Comparison of ENCODE assay signal across 14 cellular contexts in genomic region chr1:20168547-20169491, GRCh38. TPM values are rescaled to one million over a fixed set of nuclear protein-coding genes. Genes with fewer than 3 reads are reported as not detected.
DNase-seq lines count a peak whose midpoint lies in the region; ATAC-seq and TF ChIP-seq lines count a peak whose summit lies in the region.
"Had no signal": no experiment of that assay in that cellular context is flagged by ENCODE, and none has a peak within 500 bp of the region (broad histone marks: within the 10 kb centered on the region; RNA-seq: fewer than 3 reads in every experiment).

No MANE protein-coding gene starts in this region.

- no peak for TF ChIP-seq EP300 in SK-N-SH (IDR thresholded peaks at IDR 0.05; ENCODE audit: borderline replicate concordance in 1 of 2, low read depth in 1 of 2, low read length in 1 of 2)

- H3K9me2 ChIP-seq in SK-N-SH = no peaks in the 10 kb centered on the region

- no peak overlapping the region for H2AFZ ChIP-seq in SK-N-SH (ENCODE audit: low read depth)

- no peak overlapping the region for H3K4me2 ChIP-seq in SK-N-SH

- no peaks in the 10 kb centered on the region for H3K79me2 ChIP-seq in SK-N-SH (ENCODE audit: insufficient read depth)

- H4K20me1 ChIP-seq in SK-N-SH (ENCODE audit: insufficient read depth) = no peaks in the 10 kb centered on the region

- ATAC-seq in SK-N-SH treated with all-trans-retinoic acid at 6 μM for 48 hours = no peak
- ATAC-seq: CD8-positive, alpha-beta T cell had no signal

- H3K9me3 ChIP-seq in SK-N-SH = no peaks in the 10 kb centered on the region
- H3K9me3 ChIP-seq: BE2C had no signal

- H3K36me3 ChIP-seq in SK-N-SH (replicated peaks in 1 of 2; ENCODE audit: control insufficient read depth in 1 of 2, insufficient read depth in 2 of 2, low read length in 1 of 2) = no peaks in the 10 kb centered on the region
- H3K36me3 ChIP-seq: BE2C had no signal

- DNase-seq in SK-N-SH = peak; percentile 59
- DNase-seq in left kidney (ENCODE audit: low read depth, low spot score) = peak; percentile 93
- no peak for DNase-seq in D341Med (ENCODE audit: low spot score)
- no peak for DNase-seq in SHP77 (lab: John Stamatoyannopoulos, UW)
- DNase-seq in HCEC 1CT = no peak
- DNase-seq: BE2C; CD8-positive, alpha-beta T cell; H9; NCI-H1436; NCI-H2081 treated with DMSO at 0.1 percent for 48 hours; NCI-H510A treated with DMSO at 0.1 percent for 48 hours had no signal

- no peaks in the 10 kb centered on the region for H3F3A ChIP-seq in SK-N-SH (replicated peaks; ENCODE audit: insufficient read depth)

- no peak overlapping the region for H3K4me3 ChIP-seq in SK-N-SH (ENCODE audit: low read depth in 2 of 2, low read length in 1 of 2)

- no peak overlapping the region for H3K9ac ChIP-seq in SK-N-SH

- no peak for TF ChIP-seq CTCF in SK-N-SH (IDR thresholded peaks at IDR 0.05)

- no peaks in the 10 kb centered on the region; the same call in 1 of the 2 replicates for H3K27me3 ChIP-seq in SK-N-SH (ENCODE audit: insufficient read depth)
- H3K27me3 ChIP-seq: BE2C had no signal

- CTCF ChIA-PET in SK-N-SH (lab: Yijun Ruan, JAX) = interaction anchor here (0.9 to 8.5 kb wide), 9 partner anchors 10 to 315 kb away, joined by 3 to 75 read pairs (median 3); no protein-coding TSS in a partner anchor

- no peaks in the 10 kb centered on the region; a peak in 1 of 4 replicates for H3K4me1 ChIP-seq in SK-N-SH (ENCODE audit: control insufficient read depth in 1 of 2, insufficient read depth in 2 of 2, low read depth in 1 of 2, low read length in 1 of 2)
- H3K4me1 ChIP-seq: BE2C had no signal

- H3K27ac ChIP-seq in SK-N-SH (ENCODE audit: low read depth in 2 of 2, low read length in 1 of 2) (no peak overlapping the region), angular gyrus (ENCODE audit: low read depth, low read length) (peak overlapping the region; percentile 68)

- 39% methylated on average over 10 of the region's 10 CpGs for WGBS in SK-N-SH (ENCODE audit: low lambda C conversion rate)

- POLR2A ChIA-PET in SK-N-SH (lab: Yijun Ruan, JAX) = no interaction called here

- no peak for TF ChIP-seq RAD21 in SK-N-SH (IDR thresholded peaks at IDR 0.05; ENCODE audit: low read length)

TF ChIP-seq in SK-N-SH, 30 proteins besides CTCF, POLR2A, EP300 and RAD21:
- TF ChIP-seq TCF12 (IDR thresholded peaks at IDR 0.05) (no peak), USF1 (IDR thresholded peaks at IDR 0.05; ENCODE audit: borderline replicate concordance, low read depth) (no peak), ELF1 (IDR thresholded peaks at IDR 0.05) (no peak), MAX (IDR thresholded peaks at IDR 0.05; ENCODE audit: low read depth) (no peak), NFIC (IDR thresholded peaks at IDR 0.05; ENCODE audit: borderline replicate concordance) (no peak), USF2 (IDR thresholded peaks at IDR 0.05; ENCODE audit: borderline replicate concordance, low read depth, low read length) (no peak), TEAD4 (IDR thresholded peaks at IDR 0.05; ENCODE audit: borderline replicate concordance, insufficient read depth) (no peak), POLR2AphosphoS5 (IDR thresholded peaks at IDR 0.05; ENCODE audit: low read depth, low read length) (no peak)

TF ChIP-seq in SK-N-SH treated with all-trans-retinoic acid at 6 μM for 48 hours, 23 proteins besides CTCF, POLR2A, EP300 and RAD21 (continues in another document):
- TF ChIP-seq ZNF8 (CRISPR knock-in tag; IDR thresholded peaks at IDR 0.05) (no peak), CSDC2 (CRISPR knock-in tag; IDR thresholded peaks at IDR 0.05) (no peak), RARB (CRISPR knock-in tag; IDR thresholded peaks at IDR 0.05) (no peak), PATZ1 (CRISPR knock-in tag; IDR thresholded peaks at IDR 0.05; ENCODE audit: borderline replicate concordance) (no peak), ESRRG (CRISPR knock-in tag; IDR thresholded peaks at IDR 0.05) (no peak), ZNF565 (CRISPR knock-in tag; conservative IDR thresholded peaks at IDR 0.05; ENCODE audit: low read depth) (no peak), POU6F1 (CRISPR knock-in tag; IDR thresholded peaks at IDR 0.05; ENCODE audit: borderline replicate concordance, low read depth) (no peak), ZNF70 (CRISPR knock-in tag; IDR thresholded peaks at IDR 0.05) (no peak), ZC3H10 (CRISPR knock-in tag; IDR thresholded peaks at IDR 0.05) (no peak), PPARA (CRISPR knock-in tag; IDR thresholded peaks at IDR 0.05; ENCODE audit: borderline replicate concordance) (no peak), SNAI2 (CRISPR knock-in tag; IDR thresholded peaks at IDR 0.05) (no peak), OSR1 (CRISPR knock-in tag; IDR thresholded peaks at IDR 0.05) (no peak), ARNTL (CRISPR knock-in tag; IDR thresholded peaks at IDR 0.05; ENCODE audit: borderline replicate concordance, low read depth) (no peak), BACH2 (CRISPR knock-in tag; IDR thresholded peaks at IDR 0.05; ENCODE audit: borderline replicate concordance) (no peak), GLIS3 (CRISPR knock-in tag; IDR thresholded peaks at IDR 0.05) (no peak), TSHZ2 (CRISPR knock-in tag; IDR thresholded peaks at IDR 0.05) (no peak)

RNA-seq across cellular contexts. Expression of gene UBXN10, which starts 17.1 kb away (rescaled TPM):
- not detected in 2 replicates for polyA plus RNA-seq in SK-N-SH (2012; rRNA removed)
- polyA plus RNA-seq in SK-N-SH (2012; cell fraction: cytosol; rRNA removed) = under 0.01 TPM in 1 of 2 replicates, not detected in the other
- not detected in 2 replicates for polyA plus RNA-seq in SK-N-SH (2012; cell fraction: nucleus; rRNA removed)
- polyA plus RNA-seq: AG04450 had no signal

RNA-seq across cellular contexts. Expression of gene PLA2G2C, which starts 17.5 kb away (rescaled TPM):
- not detected in 2 replicates for polyA plus RNA-seq in SK-N-SH (2012; rRNA removed)
- not detected in 2 replicates for polyA plus RNA-seq in SK-N-SH (2012; cell fraction: cytosol; rRNA removed)
- polyA plus RNA-seq in SK-N-SH (2012; cell fraction: nucleus; rRNA removed) = not detected in 2 replicates
- polyA plus RNA-seq: AG04450 had no signal

RNA-seq across cellular contexts. Expression of gene PLA2G2F, which starts 29.7 kb away (rescaled TPM):
- not detected in 2 replicates for polyA plus RNA-seq in SK-N-SH (2012; rRNA removed)
- not detected in 2 replicates for polyA plus RNA-seq in SK-N-SH (2012; cell fraction: cytosol; rRNA removed)
- 0.01 TPM in 1 of 2 replicates, not detected in the other for polyA plus RNA-seq in SK-N-SH (2012; cell fraction: nucleus; rRNA removed)
- polyA plus RNA-seq: AG04450 had no signal

RNA-seq across cellular contexts. Expression of gene PLA2G2D, which starts 49.5 kb away (rescaled TPM):
- not detected in 2 replicates for polyA plus RNA-seq in SK-N-SH (2012; rRNA removed)
- not detected in 2 replicates for polyA plus RNA-seq in SK-N-SH (2012; cell fraction: cytosol; rRNA removed)
- polyA plus RNA-seq in SK-N-SH (2012; cell fraction: nucleus; rRNA removed) = 0.05 TPM in 1 of 2 replicates, not detected in the other
- polyA plus RNA-seq: AG04450 had no signal

Comparison
In these comparisons a context has a peak if more than half of its experiments do, and no peak if none do; other contexts are left out.
1. DNase-seq: peak in SK-N-SH (single experiment) and left kidney (single experiment); none in D341Med (single experiment), SHP77 (0 of 2) and HCEC 1CT (single experiment).